Comparison of ENCODE assay signal across 25 cellular contexts in genomic region chr14:32012571-32012970, GRCh38.
"Had no signal": no experiment of that assay in that cellular context is flagged by ENCODE, and none has a peak within 500 bp of the region (broad histone marks: within the 10 kb centered on the region; RNA-seq: fewer than 3 reads in every experiment).

No MANE protein-coding gene starts in this region.

- H3K27ac ChIP-seq: breast epithelium, VCaP had no signal

- H3K9me3 Mint-ChIP-seq: activated CD4-positive, alpha-beta memory T cell treated with anti-CD3 and anti-CD28 coated beads for 36 hours; activated CD4-positive, alpha-beta T cell treated with anti-CD3 and anti-CD28 coated beads, Interleukin-2, amount 10 ng/mL, durations not matched to agents 7 days and 5 days; activated naive CD4-positive, alpha-beta T cell treated with anti-CD3 and anti-CD28 coated beads, Interleukin-2, amount 10 ng/mL, durations not matched to agents 7 days and 5 days; activated naive CD8-positive, alpha-beta T cell treated with anti-CD3 and anti-CD28 coated beads for 36 hours; activated T-helper 2 cell treated with anti-CD3 and anti-CD28 coated beads, Interferon-gamma antibody, Interleukin-2, Interleukin-4, amounts not matched to agents 10 μg/mL and 5 μg/mL and 100 μg/mL, durations not matched to agents 14 hours and 24 hours and 36 hours had no signal

- DNase-seq: activated CD4-positive, alpha-beta memory T cell treated with anti-CD3 and anti-CD28 coated beads for 36 hours; activated CD4-positive, alpha-beta T cell treated with anti-CD3 and anti-CD28 coated beads, Interleukin-2, amount 10 ng/mL, durations not matched to agents 7 days and 5 days; activated CD4-positive, CD25-positive, alpha-beta regulatory T cell; activated CD8-positive, alpha-beta memory T cell treated with anti-CD3 and anti-CD28 coated beads for 24 hours; activated gamma-delta T cell treated with Interleukin-2 at 50 U/mL for 16 hours; activated naive CD4-positive, alpha-beta T cell treated with anti-CD3 and anti-CD28 coated beads, Interleukin-2, amount 10 ng/mL, durations not matched to agents 7 days and 5 days; activated naive CD8-positive, alpha-beta T cell treated with anti-CD3 and anti-CD28 coated beads for 36 hours; activated T-cell treated with anti-CD3 and anti-CD28 coated beads, Interleukin-2, amount 50 U/mL, for 48 hours; anterior cingulate cortex; caudate nucleus; IMR-90; KG1; NCI-H1092; NCI-H1417; NCI-H2029; NCI-H2107; NCI-H2171 treated with DMSO at 0.1 percent for 48 hours; NCI-H226; NCI-H774; SIG-M5; T-helper 17 cell; T-helper 9 cell had no signal

- H3K9me3 ChIP-seq: breast epithelium had no signal

- H3K4me1 Mint-ChIP-seq: activated CD4-positive, alpha-beta T cell treated with anti-CD3 and anti-CD28 coated beads, Interleukin-2, amount 10 ng/mL, durations not matched to agents 7 days and 5 days; activated naive CD4-positive, alpha-beta T cell treated with anti-CD3 and anti-CD28 coated beads, Interleukin-2, amount 10 ng/mL, durations not matched to agents 7 days and 5 days; activated naive CD8-positive, alpha-beta T cell treated with anti-CD3 and anti-CD28 coated beads for 36 hours had no signal

- H3K27ac Mint-ChIP-seq: activated CD4-positive, alpha-beta memory T cell treated with anti-CD3 and anti-CD28 coated beads for 36 hours; activated CD4-positive, alpha-beta T cell treated with anti-CD3 and anti-CD28 coated beads, Interleukin-2, amount 10 ng/mL, durations not matched to agents 7 days and 5 days; activated naive CD4-positive, alpha-beta T cell treated with anti-CD3 and anti-CD28 coated beads, Interleukin-2, amount 10 ng/mL, durations not matched to agents 7 days and 5 days; activated naive CD8-positive, alpha-beta T cell treated with anti-CD3 and anti-CD28 coated beads for 36 hours; activated T-helper 2 cell treated with anti-CD3 and anti-CD28 coated beads, Interferon-gamma antibody, Interleukin-2, Interleukin-4, amounts not matched to agents 10 μg/mL and 5 μg/mL and 100 μg/mL, durations not matched to agents 14 hours and 24 hours and 36 hours; T-helper 17 cell had no signal

- H3K4me3 ChIP-seq: breast epithelium had no signal

- H3K4me1 ChIP-seq: breast epithelium had no signal

- H3K36me3 Mint-ChIP-seq: activated CD4-positive, alpha-beta memory T cell treated with anti-CD3 and anti-CD28 coated beads for 36 hours; activated naive CD4-positive, alpha-beta T cell treated with anti-CD3 and anti-CD28 coated beads, Interleukin-2, amount 10 ng/mL, durations not matched to agents 7 days and 5 days; activated naive CD8-positive, alpha-beta T cell treated with anti-CD3 and anti-CD28 coated beads for 36 hours had no signal

- ATAC-seq: T-helper 17 cell had no signal

- H3K27me3 ChIP-seq: breast epithelium had no signal

- H3K4me3 Mint-ChIP-seq: activated CD4-positive, alpha-beta memory T cell treated with anti-CD3 and anti-CD28 coated beads for 36 hours; activated CD4-positive, alpha-beta T cell treated with anti-CD3 and anti-CD28 coated beads, Interleukin-2, amount 10 ng/mL, durations not matched to agents 7 days and 5 days; activated naive CD4-positive, alpha-beta T cell treated with anti-CD3 and anti-CD28 coated beads, Interleukin-2, amount 10 ng/mL, durations not matched to agents 7 days and 5 days; activated naive CD8-positive, alpha-beta T cell treated with anti-CD3 and anti-CD28 coated beads for 36 hours; T-helper 17 cell had no signal

- H3K36me3 ChIP-seq: breast epithelium had no signal

- H3K27me3 Mint-ChIP-seq: activated CD4-positive, alpha-beta memory T cell treated with anti-CD3 and anti-CD28 coated beads for 36 hours; activated CD4-positive, alpha-beta T cell treated with anti-CD3 and anti-CD28 coated beads, Interleukin-2, amount 10 ng/mL, durations not matched to agents 7 days and 5 days had no signal
